2 cellular contexts compared by ENCODE assay signal in genomic region chr17:75188614-75189013, GRCh38.
TF ChIP-seq lines count a peak whose summit lies in the region.

No MANE protein-coding gene starts in this region.

TF ChIP-seq in SK-N-SH, 30 proteins besides CTCF, POLR2A, EP300 and RAD21 (continued from another document):
- TF ChIP-seq, protein P1, sequence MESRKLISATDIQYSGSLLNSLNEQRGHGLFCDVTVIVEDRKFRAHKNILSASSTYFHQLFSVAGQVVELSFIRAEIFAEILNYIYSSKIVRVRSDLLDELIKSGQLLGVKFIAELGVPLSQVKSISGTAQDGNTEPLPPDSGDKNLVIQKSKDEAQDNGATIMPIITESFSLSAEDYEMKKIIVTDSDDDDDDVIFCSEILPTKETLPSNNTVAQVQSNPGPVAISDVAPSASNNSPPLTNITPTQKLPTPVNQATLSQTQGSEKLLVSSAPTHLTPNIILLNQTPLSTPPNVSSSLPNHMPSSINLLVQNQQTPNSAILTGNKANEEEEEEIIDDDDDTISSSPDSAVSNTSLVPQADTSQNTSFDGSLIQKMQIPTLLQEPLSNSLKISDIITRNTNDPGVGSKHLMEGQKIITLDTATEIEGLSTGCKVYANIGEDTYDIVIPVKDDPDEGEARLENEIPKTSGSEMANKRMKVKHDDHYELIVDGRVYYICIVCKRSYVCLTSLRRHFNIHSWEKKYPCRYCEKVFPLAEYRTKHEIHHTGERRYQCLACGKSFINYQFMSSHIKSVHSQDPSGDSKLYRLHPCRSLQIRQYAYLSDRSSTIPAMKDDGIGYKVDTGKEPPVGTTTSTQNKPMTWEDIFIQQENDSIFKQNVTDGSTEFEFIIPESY (IDR thresholded peaks at IDR 0.05; ENCODE audit: borderline replicate concordance, low read depth), result no peak
- TF ChIP-seq REST (IDR thresholded peaks at IDR 0.05; ENCODE audit: low read depth, low read length) (no peak), MAX (IDR thresholded peaks at IDR 0.05; ENCODE audit: low read depth) (no peak), TCF12 (IDR thresholded peaks at IDR 0.05) (no peak), TEAD4 (IDR thresholded peaks at IDR 0.05; ENCODE audit: borderline replicate concordance, insufficient read depth) (no peak), POLR2AphosphoS5 (IDR thresholded peaks at IDR 0.05; ENCODE audit: low read depth, low read length) (no peak), RXRA (IDR thresholded peaks at IDR 0.05; ENCODE audit: borderline replicate concordance, low read depth) (no peak), GATA2 (CRISPR knock-in tag; IDR thresholded peaks at IDR 0.05) (no peak), NRF1 (IDR thresholded peaks at IDR 0.05; ENCODE audit: low read depth, low read length) (no peak), MXI1 (IDR thresholded peaks at IDR 0.05; ENCODE audit: low read depth, low read length) (no peak), ELF1 (IDR thresholded peaks at IDR 0.05) (no peak), TAF1 (IDR thresholded peaks at IDR 0.05; ENCODE audit: borderline replicate concordance, low read depth, low read length) (no peak), MEF2A (IDR thresholded peaks at IDR 0.05; ENCODE audit: borderline replicate concordance, low read depth) (no peak), IRF3 (IDR thresholded peaks at IDR 0.05; ENCODE audit: low read depth, low read length) (no peak), GABPA (IDR thresholded peaks at IDR 0.05; ENCODE audit: low read depth) (no peak), PBX3 (IDR thresholded peaks at IDR 0.05) (no peak), SIN3A (IDR thresholded peaks at IDR 0.05; ENCODE audit: borderline replicate concordance, low read depth, low read length) (no peak)

TF ChIP-seq in SK-N-SH treated with all-trans-retinoic acid at 6 μM for 48 hours, 23 proteins besides CTCF, POLR2A, EP300 and RAD21 (continued from another document):
- no peak for TF ChIP-seq POU6F1 (CRISPR knock-in tag; IDR thresholded peaks at IDR 0.05; ENCODE audit: borderline replicate concordance, low read depth)
- TF ChIP-seq PPARA (CRISPR knock-in tag; IDR thresholded peaks at IDR 0.05; ENCODE audit: borderline replicate concordance), result no peak
- no peak for TF ChIP-seq TCF4 (CRISPR knock-in tag; IDR thresholded peaks at IDR 0.05; ENCODE audit: borderline replicate concordance)
- TF ChIP-seq, protein P2, sequence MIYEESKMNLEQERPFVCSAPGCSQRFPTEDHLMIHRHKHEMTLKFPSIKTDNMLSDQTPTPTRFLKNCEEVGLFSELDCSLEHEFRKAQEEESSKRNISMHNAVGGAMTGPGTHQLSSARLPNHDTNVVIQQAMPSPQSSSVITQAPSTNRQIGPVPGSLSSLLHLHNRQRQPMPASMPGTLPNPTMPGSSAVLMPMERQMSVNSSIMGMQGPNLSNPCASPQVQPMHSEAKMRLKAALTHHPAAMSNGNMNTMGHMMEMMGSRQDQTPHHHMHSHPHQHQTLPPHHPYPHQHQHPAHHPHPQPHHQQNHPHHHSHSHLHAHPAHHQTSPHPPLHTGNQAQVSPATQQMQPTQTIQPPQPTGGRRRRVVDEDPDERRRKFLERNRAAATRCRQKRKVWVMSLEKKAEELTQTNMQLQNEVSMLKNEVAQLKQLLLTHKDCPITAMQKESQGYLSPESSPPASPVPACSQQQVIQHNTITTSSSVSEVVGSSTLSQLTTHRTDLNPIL (CRISPR knock-in tag; IDR thresholded peaks at IDR 0.05; ENCODE audit: low read depth), result no peak
- TF ChIP-seq ZNF565 (CRISPR knock-in tag; conservative IDR thresholded peaks at IDR 0.05; ENCODE audit: low read depth), result no peak
- TF ChIP-seq ARNTL (CRISPR knock-in tag; IDR thresholded peaks at IDR 0.05; ENCODE audit: borderline replicate concordance, low read depth), result no peak
- TF ChIP-seq ESRRG (CRISPR knock-in tag; IDR thresholded peaks at IDR 0.05), result no peak
- TF ChIP-seq ZFP3 (CRISPR knock-in tag; IDR thresholded peaks at IDR 0.05), result no peak
- TF ChIP-seq CSDC2 (CRISPR knock-in tag; IDR thresholded peaks at IDR 0.05), result no peak
- no peak for TF ChIP-seq ZC3H10 (CRISPR knock-in tag; IDR thresholded peaks at IDR 0.05)
- TF ChIP-seq, protein P3, sequence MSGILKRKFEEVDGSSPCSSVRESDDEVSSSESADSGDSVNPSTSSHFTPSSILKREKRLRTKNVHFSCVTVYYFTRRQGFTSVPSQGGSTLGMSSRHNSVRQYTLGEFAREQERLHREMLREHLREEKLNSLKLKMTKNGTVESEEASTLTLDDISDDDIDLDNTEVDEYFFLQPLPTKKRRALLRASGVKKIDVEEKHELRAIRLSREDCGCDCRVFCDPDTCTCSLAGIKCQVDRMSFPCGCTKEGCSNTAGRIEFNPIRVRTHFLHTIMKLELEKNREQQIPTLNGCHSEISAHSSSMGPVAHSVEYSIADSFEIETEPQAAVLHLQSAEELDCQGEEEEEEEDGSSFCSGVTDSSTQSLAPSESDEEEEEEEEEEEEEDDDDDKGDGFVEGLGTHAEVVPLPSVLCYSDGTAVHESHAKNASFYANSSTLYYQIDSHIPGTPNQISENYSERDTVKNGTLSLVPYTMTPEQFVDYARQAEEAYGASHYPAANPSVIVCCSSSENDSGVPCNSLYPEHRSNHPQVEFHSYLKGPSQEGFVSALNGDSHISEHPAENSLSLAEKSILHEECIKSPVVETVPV (CRISPR knock-in tag; IDR thresholded peaks at IDR 0.05), result no peak
- no peak for TF ChIP-seq BACH2 (CRISPR knock-in tag; IDR thresholded peaks at IDR 0.05; ENCODE audit: borderline replicate concordance)
- TF ChIP-seq PATZ1 (CRISPR knock-in tag; IDR thresholded peaks at IDR 0.05; ENCODE audit: borderline replicate concordance), result no peak
- TF ChIP-seq TOX (CRISPR knock-in tag; IDR thresholded peaks at IDR 0.05; ENCODE audit: borderline replicate concordance), result no peak
